16 cellular contexts compared by ENCODE assay signal in the genomic region with DNA sequence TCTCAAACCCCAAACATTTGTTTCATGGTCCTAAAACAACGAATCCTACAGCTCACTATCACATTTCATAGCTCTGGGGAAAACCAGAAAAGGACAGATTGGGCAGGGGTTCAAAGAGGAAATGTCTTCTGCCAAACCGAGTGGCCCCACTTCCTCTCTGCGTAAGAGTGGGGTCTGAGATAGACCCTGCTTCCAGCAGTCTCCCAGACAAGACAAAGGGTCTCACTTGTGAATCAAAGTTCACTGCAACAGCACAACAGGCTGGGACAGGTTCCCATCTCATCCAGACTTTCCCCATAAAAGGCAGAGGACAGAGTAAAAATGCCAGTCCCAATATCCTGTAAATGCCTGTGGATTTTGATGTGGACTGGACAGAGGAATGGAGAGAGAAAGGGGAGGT.
DNase-seq lines count a peak whose midpoint lies in the region; ATAC-seq and TF ChIP-seq lines count a peak whose summit lies in the region.
"Had no signal": no experiment of that assay in that cellular context is flagged by ENCODE, and none has a peak within 500 bp of the region (broad histone marks: within the 10 kb centered on the region; RNA-seq: fewer than 3 reads in every experiment).

No MANE protein-coding gene starts in this region.

- H3K27ac Mint-ChIP-seq in activated naive CD8-positive, alpha-beta T cell treated with anti-CD3 and anti-CD28 coated beads, Interleukin-2, amount 10 ng/mL, durations not matched to agents 7 days and 5 days = peak overlapping the region; percentile 23
- peak overlapping the region; percentile 87 to 99 (median 97) for H3K27ac Mint-ChIP-seq in naive B cell

- in situ Hi-C loops in mammary epithelial cell (cut with MboI; ENCODE audit: low sequenced_read_pairs in 2 of 2) = no loop called here

- H3K4me3 ChIP-seq in mammary epithelial cell (replicated peaks in 1 of 3; ENCODE audit: insufficient read depth in 1 of 3, low read depth in 2 of 3, low read length in 3 of 3) = no peak overlapping the region
- no peak overlapping the region for H3K4me3 ChIP-seq in breast epithelium
- H3K4me3 ChIP-seq: GM23248 had no signal

- CTCF ChIA-PET in mammary epithelial cell (lab: Charles Lee; ENCODE audit: low non-redundant PET) = no interaction called here

- no peak overlapping the region for H3K4me2 ChIP-seq in mammary epithelial cell (ENCODE audit: insufficient read depth, low read depth, low read length)

- H3K9me3 Mint-ChIP-seq in activated naive CD8-positive, alpha-beta T cell treated with anti-CD3 and anti-CD28 coated beads, Interleukin-2, amount 10 ng/mL, durations not matched to agents 7 days and 5 days = peaks cover 9% of the 10 kb centered on the region
- peaks cover 0 to 8% (median 3%) of the 10 kb centered on the region in 7 donors for H3K9me3 Mint-ChIP-seq in naive B cell

- no peaks in the 10 kb centered on the region for H3K27me3 ChIP-seq in mammary epithelial cell (ENCODE audit: insufficient read depth, low read length)
- H3K27me3 ChIP-seq in breast epithelium = no peaks in the 10 kb centered on the region

- H3K4me3 Mint-ChIP-seq in activated naive CD8-positive, alpha-beta T cell treated with anti-CD3 and anti-CD28 coated beads, Interleukin-2, amount 10 ng/mL, durations not matched to agents 7 days and 5 days = no peak overlapping the region
- H3K4me3 Mint-ChIP-seq in naive B cell = peak overlapping the region in 7 of 8 donors; percentile 64 to 84 (median 75)

- ATAC-seq in activated naive CD8-positive, alpha-beta T cell treated with anti-CD3 and anti-CD28 coated beads, Interleukin-2, amount 10 ng/mL, durations not matched to agents 7 days and 5 days (ENCODE audit: low read depth) = no peak
- peak in 1 of 2 donors; percentile 16 for ATAC-seq in naive B cell (ENCODE audit: low read depth in 2 of 2)
- ATAC-seq in GM21825 (IDR thresholded peaks at IDR 0.05; ENCODE audit: unreplicated experiment) = no peak
- ATAC-seq in HG03095 (IDR thresholded peaks at IDR 0.05; ENCODE audit: unreplicated experiment) = no peak
- ATAC-seq: Panc1, Right ventricle myocardium inferior had no signal

- intact Hi-C loops in mammary epithelial cell (cut with micrococcal nuclease) (no loop called here), breast epithelium (cut with DNase I; ENCODE audit: low total_unique reads) (no loop called here), posterior cingulate gyrus (cut with DNase I) (no loop called here)

- POLR2A ChIA-PET in activated naive CD8-positive, alpha-beta T cell treated with anti-CD3 and anti-CD28 coated beads, Interleukin-2, amount 10 ng/mL, durations not matched to agents 7 days and 5 days (lab: Charles Lee) = no interaction called here

- no peak overlapping the region for H3K27ac ChIP-seq in mammary epithelial cell (ENCODE audit: insufficient read depth, low read depth, low read length)
- H3K27ac ChIP-seq in breast epithelium = no peak overlapping the region
- H3K27ac ChIP-seq: GM23248, HL-60 had no signal

- TF ChIP-seq CTCF in mammary epithelial cell (conservative IDR thresholded peaks at IDR 0.05 in 1 of 2, IDR thresholded peaks at IDR 0.05 in 1 of 2; ENCODE audit: extremely low read depth in 1 of 2, insufficient read depth in 1 of 2, low read depth in 1 of 2, low read length in 2 of 2) = no peak
- no peak for TF ChIP-seq CTCF in breast epithelium (IDR thresholded peaks at IDR 0.05)

- H3K9ac ChIP-seq in mammary epithelial cell (ENCODE audit: insufficient read depth, low read length) = no peak overlapping the region
- H3K9ac ChIP-seq: GM23248 had no signal

- peaks cover 13% of the 10 kb centered on the region for H3K36me3 Mint-ChIP-seq in activated naive CD8-positive, alpha-beta T cell treated with anti-CD3 and anti-CD28 coated beads, Interleukin-2, amount 10 ng/mL, durations not matched to agents 7 days and 5 days
- no peaks in the 10 kb centered on the region for H3K36me3 Mint-ChIP-seq in naive B cell
- H3K36me3 Mint-ChIP-seq: CD4-positive, CD25-positive, alpha-beta regulatory T cell had no signal

- WGBS in mammary epithelial cell (ENCODE audit: low coverage, missing lambda C conversion rate) = 22% methylated on average over 2 of the region's 3 CpGs

- no peak for TF ChIP-seq POLR2A in breast epithelium (IDR thresholded peaks at IDR 0.05)

- no peaks in the 10 kb centered on the region for H3K9me3 ChIP-seq in mammary epithelial cell (replicated peaks; ENCODE audit: insufficient read depth, low read length)
- H3K9me3 ChIP-seq in breast epithelium = no peaks in the 10 kb centered on the region

- H4K20me1 ChIP-seq in mammary epithelial cell (ENCODE audit: insufficient read depth, low read length) = no peaks in the 10 kb centered on the region

- H3K27me3 Mint-ChIP-seq in activated naive CD8-positive, alpha-beta T cell treated with anti-CD3 and anti-CD28 coated beads, Interleukin-2, amount 10 ng/mL, durations not matched to agents 7 days and 5 days = peaks cover under 1% of the 10 kb centered on the region
- H3K27me3 Mint-ChIP-seq in naive B cell = no peaks in the 10 kb centered on the region
- H3K27me3 Mint-ChIP-seq: CD4-positive, CD25-positive, alpha-beta regulatory T cell had no signal

- no TSS peak for BruUV-seq in mammary epithelial cell (replicated peaks; lab: Mats Ljungman, UMichigan)

- H3K4me1 ChIP-seq in mammary epithelial cell (ENCODE audit: insufficient read depth, low read length) (no peaks in the 10 kb centered on the region), breast epithelium (no peaks in the 10 kb centered on the region)

- H3K4me1 Mint-ChIP-seq in activated naive CD8-positive, alpha-beta T cell treated with anti-CD3 and anti-CD28 coated beads, Interleukin-2, amount 10 ng/mL, durations not matched to agents 7 days and 5 days = peaks cover 20% of the 10 kb centered on the region
- peaks cover 37 to 61% (median 58%) of the 10 kb centered on the region in 3 donors for H3K4me1 Mint-ChIP-seq in naive B cell

- no peaks in the 10 kb centered on the region for H3K79me2 ChIP-seq in mammary epithelial cell (ENCODE audit: insufficient read depth, low read length)

- DNase-seq in mammary epithelial cell (no peak), breast epithelium (ENCODE audit: low spot score in 2 of 2) (no peak), naive B cell (no peak), H4 (ENCODE audit: low spot score) (no peak), posterior cingulate gyrus (no peak)
- DNase-seq in activated naive CD8-positive, alpha-beta T cell treated with anti-CD3 and anti-CD28 coated beads, Interleukin-2, amount 10 ng/mL, durations not matched to agents 7 days and 5 days = no peak
- DNase-seq: CD4-positive, CD25-positive, alpha-beta regulatory T cell; GM23248; NCI-H1694 treated with DMSO at 0.1 percent for 48 hours; NCI-H2171; NCI-H446 treated with DMSO at 0.1 percent for 48 hours had no signal

- H2AFZ ChIP-seq in mammary epithelial cell (ENCODE audit: low read depth, low read length) = peak overlapping the region; percentile 4
- H2AFZ ChIP-seq: GM23248 had no signal

- dilution Hi-C loops in mammary epithelial cell (cut with HindIII; ENCODE audit: low sequenced_read_pairs) = no loop called here

- H3K36me3 ChIP-seq in mammary epithelial cell (ENCODE audit: insufficient read depth, low read length) (no peaks in the 10 kb centered on the region), breast epithelium (no peaks in the 10 kb centered on the region)
